In genomic region chrX:71067727-71068051, GRCh38 we compare ENCODE assay signal across 8 cellular contexts. TPM values are rescaled to one million over a fixed set of nuclear protein-coding genes. Genes with fewer than 3 reads are reported as not detected.
DNase-seq lines count a peak whose midpoint lies in the region; ATAC-seq and TF ChIP-seq lines count a peak whose summit lies in the region.

No MANE protein-coding gene starts in this region.

- intact Hi-C loops in MCF 10A (cut with micrococcal nuclease), result loop anchor here (1.0 kb wide), 1 partner anchor 62 kb away; no protein-coding TSS in a partner anchor
- intact Hi-C loops in upper lobe of right lung (cut with DNase I), result no loop called here

- POLR2A ChIA-PET in MCF 10A (lab: Yijun Ruan, JAX), result interaction anchor here (0.6 to 1.6 kb wide), 10 partner anchors 9 to 1114 kb away, joined by 3 to 13 read pairs (median 3); partner anchors contain the start of genes MED12 and NONO

- no peak for TF ChIP-seq CTCF in GM06990 (IDR thresholded peaks at IDR 0.05; ENCODE audit: insufficient read depth, low read length, poor library complexity, severe bottlenecking)
- TF ChIP-seq CTCF in MCF 10A (IDR thresholded peaks at IDR 0.05; ENCODE audit: unreplicated experiment), result no peak
- TF ChIP-seq CTCF in upper lobe of right lung (IDR thresholded peaks at IDR 0.05), result no peak

- BruUV-seq in MCF 10A (replicated peaks; lab: Mats Ljungman, UMichigan), result no TSS peak

- DNase-seq in GM06990 (ENCODE audit: extremely low read depth, insufficient read length) (no peak), MCF 10A (ENCODE audit: unreplicated experiment) (no peak), medulla oblongata (ENCODE audit: extremely low spot score) (peak; percentile 18), upper lobe of right lung (no peak), NCI-H345 (lab: John Stamatoyannopoulos, UW) (no peak), midbrain (lab: John Stamatoyannopoulos, UW) (no peak), RKO (ENCODE audit: low spot score) (no peak)

- peaks cover 32% of the 10 kb centered on the region for H3K27me3 Mint-ChIP-seq in MCF 10A (ENCODE audit: insufficient read depth, unreplicated experiment)

- H3K27me3 ChIP-seq in GM06990 (replicated peaks; ENCODE audit: control insufficient read depth, insufficient read depth, low read length), result no peaks in the 10 kb centered on the region
- H3K27me3 ChIP-seq in HUES48 (ENCODE audit: control insufficient read depth, insufficient read depth, low read length), result no peaks in the 10 kb centered on the region
- no peaks in the 10 kb centered on the region for H3K27me3 ChIP-seq in upper lobe of right lung

- H3K4me1 Mint-ChIP-seq in MCF 10A (ENCODE audit: insufficient read depth, unreplicated experiment), result peaks cover 12% of the 10 kb centered on the region

- peaks cover 3% of the 10 kb centered on the region for H3K36me3 Mint-ChIP-seq in MCF 10A (ENCODE audit: insufficient read depth, unreplicated experiment)

- CTCF ChIA-PET in MCF 10A (lab: Yijun Ruan, JAX), result interaction anchor here (0.6 to 1.0 kb wide), 3 partner anchors 35 to 111 kb away, joined by 3 to 4 read pairs (median 3); no protein-coding TSS in a partner anchor

- no peak for ATAC-seq in upper lobe of right lung

- peak overlapping the region; percentile 53; the same call in 1 of the 2 replicates for H3K9ac ChIP-seq in HUES48 (ENCODE audit: low read depth, low read length)

- H3K9me3 Mint-ChIP-seq in MCF 10A (ENCODE audit: unreplicated experiment), result no peaks in the 10 kb centered on the region

- H3K4me1 ChIP-seq in HUES48 (ENCODE audit: control insufficient read depth, insufficient read depth, low read length) (no peaks in the 10 kb centered on the region), upper lobe of right lung (peaks cover 4% of the 10 kb centered on the region)

- H3K27ac ChIP-seq in HUES48 (ENCODE audit: low read depth, low read length) (peak overlapping the region; percentile 86), upper lobe of right lung (peak overlapping the region; percentile 65)

- H3K27ac Mint-ChIP-seq in MCF 10A (ENCODE audit: low read depth, unreplicated experiment), result peak overlapping the region; percentile 93

- H3K9me3 ChIP-seq in HUES48 (ENCODE audit: control insufficient read depth, insufficient read depth, low read length), result peaks cover 26% of the 10 kb centered on the region
- H3K9me3 ChIP-seq in upper lobe of right lung, result no peaks in the 10 kb centered on the region

- peak overlapping the region; percentile 99 for H3K4me3 Mint-ChIP-seq in MCF 10A (ENCODE audit: unreplicated experiment)

- H3K4me3 ChIP-seq in GM06990 (replicated peaks; ENCODE audit: low read depth, low read length), result peak overlapping the region; percentile 84
- H3K4me3 ChIP-seq in HUES48 (ENCODE audit: low read depth, low read length), result peak overlapping the region; percentile 88
- peak overlapping the region; percentile 62 for H3K4me3 ChIP-seq in upper lobe of right lung

- no peaks in the 10 kb centered on the region for H3K36me3 ChIP-seq in GM06990 (ENCODE audit: control insufficient read depth, insufficient read depth, low read length)
- peaks cover 9% of the 10 kb centered on the region; the same call in 1 of the 2 replicates for H3K36me3 ChIP-seq in HUES48 (ENCODE audit: control insufficient read depth, insufficient read depth, low read length)
- peaks cover 2% of the 10 kb centered on the region for H3K36me3 ChIP-seq in upper lobe of right lung

RNA-seq across cellular contexts. Expression of gene SNX12, which starts 0.4 kb away (rescaled TPM):
- total RNA-seq in MCF 10A (2022) (67.0 and 81.3 TPM in 2 replicates), upper lobe of right lung (53.6 TPM)

RNA-seq across cellular contexts. Expression of gene FOXO4, which starts 28.0 kb away (rescaled TPM):
- total RNA-seq in MCF 10A (2022), result 6.4 and 7.7 TPM in 2 replicates
- total RNA-seq in upper lobe of right lung, result 31.6 TPM

RNA-seq across cellular contexts. Expression of gene CXorf65, which starts 38.9 kb away (rescaled TPM):
- total RNA-seq in MCF 10A (2022), result not detected in 2 replicates
- not detected for total RNA-seq in upper lobe of right lung

RNA-seq across cellular contexts. Expression of gene IL2RG, which starts 43.7 kb away (rescaled TPM):
- total RNA-seq in MCF 10A (2022), result 1.5 TPM in 1 of 2 replicates, not detected in the other
- total RNA-seq in upper lobe of right lung, result 20.8 TPM

RNA-seq across cellular contexts. Expression of gene MED12, which starts 50.7 kb away (rescaled TPM):
- 36.6 and 39.4 TPM in 2 replicates for total RNA-seq in MCF 10A (2022)
- 48.5 TPM for total RNA-seq in upper lobe of right lung
